ENCODE assay signal across 13 cellular contexts in the genomic region with DNA sequence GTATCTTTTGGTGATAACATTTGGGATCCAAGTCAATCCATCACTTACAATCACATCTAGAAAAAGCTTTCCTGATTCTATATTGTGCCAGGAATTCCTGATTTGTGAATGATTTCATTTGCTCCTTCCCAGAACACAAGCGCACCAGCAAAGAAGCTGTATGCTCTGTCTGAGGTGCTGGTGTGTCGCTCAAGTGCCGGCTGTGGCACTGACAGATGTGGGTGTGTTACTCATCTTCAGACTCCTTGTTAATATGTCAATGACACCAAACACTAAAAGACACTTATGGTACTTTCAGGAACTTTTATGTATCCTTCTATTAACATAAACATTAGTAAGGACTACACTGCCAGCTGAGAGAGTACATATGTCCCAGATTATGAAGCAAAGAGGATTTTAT.
DNase-seq lines count a peak whose midpoint lies in the region; TF ChIP-seq lines count a peak whose summit lies in the region.
"Had no signal": no experiment of that assay in that cellular context is flagged by ENCODE, and none has a peak within 500 bp of the region (broad histone marks: within the 10 kb centered on the region; RNA-seq: fewer than 3 reads in every experiment).

No MANE protein-coding gene starts in this region.

- H3K27ac Mint-ChIP-seq in glutamatergic neuron (ENCODE audit: unreplicated experiment): peak overlapping the region; percentile 75
- H3K27ac Mint-ChIP-seq: CD4-positive, alpha-beta memory T cell had no signal

- H3K4me3 Mint-ChIP-seq in glutamatergic neuron (ENCODE audit: unreplicated experiment): peak overlapping the region; percentile 49
- H3K4me3 Mint-ChIP-seq: CD4-positive, alpha-beta memory T cell had no signal

- peaks cover 3% of the 10 kb centered on the region for H3K4me1 Mint-ChIP-seq in glutamatergic neuron (ENCODE audit: low read depth, unreplicated experiment)
- H3K4me1 Mint-ChIP-seq: CD4-positive, alpha-beta memory T cell had no signal

- TF ChIP-seq CTCF in glutamatergic neuron (IDR thresholded peaks at IDR 0.05; ENCODE audit: partially characterized antibody, unreplicated experiment): no peak

- no peaks in the 10 kb centered on the region for H3K27me3 Mint-ChIP-seq in glutamatergic neuron (ENCODE audit: unreplicated experiment)

- no peaks in the 10 kb centered on the region for H3K9me3 Mint-ChIP-seq in glutamatergic neuron (ENCODE audit: unreplicated experiment)

- no peaks in the 10 kb centered on the region for H3K36me3 Mint-ChIP-seq in glutamatergic neuron (ENCODE audit: unreplicated experiment)
- H3K36me3 Mint-ChIP-seq: CD4-positive, alpha-beta memory T cell had no signal

- DNase-seq in NCI-H82 (lab: John Stamatoyannopoulos, UW): peak; percentile 10
- DNase-seq in NCI-H82 treated with DMSO at 0.1 percent for 48 hours (lab: John Stamatoyannopoulos, UW; ENCODE audit: unreplicated experiment): no peak
- peak; percentile 69 to 88 for DNase-seq in NCI-H524 (lab: John Stamatoyannopoulos, UW)
- DNase-seq in glutamatergic neuron: peak; percentile 25
- DNase-seq in putamen (ENCODE audit: low spot score): peak; percentile 24
- no peak for DNase-seq in AG08395 (ENCODE audit: low spot score)
- no peak for DNase-seq in AG20443 (ENCODE audit: low spot score)
- DNase-seq in HK-2 (ENCODE audit: unreplicated experiment): no peak
- DNase-seq: AML-193; CD4-positive, alpha-beta memory T cell; DMS153; DMS79; EL had no signal

Comparison
In these comparisons a context has a peak if more than half of its experiments do, and no peak if none do; other contexts are left out.
1. DNase-seq: peak in NCI-H82 (single experiment), NCI-H524 (2 of 2), glutamatergic neuron (single experiment) and putamen (single experiment); none in NCI-H82 treated with DMSO at 0.1 percent for 48 hours (single experiment), AG08395 (single experiment), AG20443 (single experiment) and HK-2 (single experiment).